Comparison of ENCODE assay signal across 26 cellular contexts in the genomic region with DNA sequence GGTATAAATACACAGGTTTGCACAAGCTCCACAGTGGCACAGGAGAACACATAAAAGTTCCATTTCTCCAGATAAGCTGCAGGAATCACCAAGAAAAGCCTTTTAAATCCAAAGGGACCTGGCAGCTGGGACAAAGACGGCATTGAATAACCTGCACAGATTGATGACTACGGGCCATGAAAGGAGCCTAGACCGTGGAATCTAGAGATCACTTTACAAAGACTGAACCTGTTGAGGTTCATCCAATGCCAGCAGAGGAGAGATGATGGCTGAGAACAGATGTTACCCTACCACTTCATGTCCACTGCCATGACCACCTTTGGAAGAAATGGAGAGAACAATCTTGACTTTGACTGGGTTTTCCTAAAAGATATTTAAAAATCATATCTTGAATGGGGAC.
"Had no signal": no experiment of that assay in that cellular context is flagged by ENCODE, and none has a peak within 500 bp of the region (broad histone marks: within the 10 kb centered on the region; RNA-seq: fewer than 3 reads in every experiment).

No MANE protein-coding gene starts in this region.

- H3K27ac Mint-ChIP-seq: activated CD8-positive, alpha-beta memory T cell treated with anti-CD3 and anti-CD28 coated beads, Interleukin-2, amount 10 ng/mL, durations not matched to agents 7 days and 5 days; activated CD8-positive, alpha-beta T cell treated with anti-CD3 and anti-CD28 coated beads, Interleukin-2, amount 10 ng/mL, durations not matched to agents 7 days and 5 days; activated naive CD4-positive, alpha-beta T cell treated with anti-CD3 and anti-CD28 coated beads for 36 hours; dendritic cell treated with granulocyte-macrophage colony-stimulating factor and Interleukin-4, amounts not matched to agents 40 ng/mL and 50 ng/mL, for 4 days; endodermal cell; nephron progenitor cell; T-helper 1 cell treated with Interleukin-12 subunit alpha and Interleukin-12 subunit beta and Interleukin-4 antibody, amounts not matched to agents 30 μg/mL and 1 μg/mL, for 36 hours had no signal

- H3K4me3 Mint-ChIP-seq: activated CD8-positive, alpha-beta memory T cell treated with anti-CD3 and anti-CD28 coated beads, Interleukin-2, amount 10 ng/mL, durations not matched to agents 7 days and 5 days; activated naive CD4-positive, alpha-beta T cell treated with anti-CD3 and anti-CD28 coated beads for 36 hours; nephron progenitor cell had no signal

- H3K27me3 ChIP-seq: ovary had no signal

- H3K9me3 ChIP-seq: heart left ventricle, left lung, lower lobe of right lung, neutrophil, ovary, prostate gland, tibial nerve had no signal

- H3K9me3 Mint-ChIP-seq: activated naive CD4-positive, alpha-beta T cell treated with anti-CD3 and anti-CD28 coated beads for 36 hours; central memory CD8-positive, alpha-beta T cell; dendritic cell treated with granulocyte-macrophage colony-stimulating factor and Interleukin-4, amounts not matched to agents 40 ng/mL and 50 ng/mL, for 4 days; T-helper 1 cell treated with Interleukin-12 subunit alpha and Interleukin-12 subunit beta and Interleukin-4 antibody, amounts not matched to agents 30 μg/mL and 1 μg/mL, for 36 hours had no signal

- H3K36me3 Mint-ChIP-seq: activated CD8-positive, alpha-beta memory T cell treated with anti-CD3 and anti-CD28 coated beads, Interleukin-2, amount 10 ng/mL, durations not matched to agents 7 days and 5 days had no signal

- H3K4me1 Mint-ChIP-seq: central memory CD8-positive, alpha-beta T cell; endodermal cell had no signal

- H3K36me3 ChIP-seq: heart left ventricle, left lung, lower lobe of right lung, neutrophil, ovary, prostate gland, tibial nerve had no signal

- ATAC-seq: activated CD8-positive, alpha-beta memory T cell treated with anti-CD3 and anti-CD28 coated beads, Interleukin-2, amount 10 ng/mL, durations not matched to agents 7 days and 5 days; activated CD8-positive, alpha-beta T cell treated with anti-CD3 and anti-CD28 coated beads, Interleukin-2, amount 10 ng/mL, durations not matched to agents 7 days and 5 days; esophagus mucosa; heart left ventricle; left lung; lower lobe of right lung; sciatic nerve had no signal

- DNase-seq: activated CD4-positive, alpha-beta T cell treated with anti-CD3 and anti-CD28 coated beads for 1 hour; activated CD8-positive, alpha-beta memory T cell treated with anti-CD3 and anti-CD28 coated beads, Interleukin-2, amount 10 ng/mL, durations not matched to agents 7 days and 5 days; activated CD8-positive, alpha-beta T cell treated with anti-CD3 and anti-CD28 coated beads, Interleukin-2, amount 10 ng/mL, durations not matched to agents 7 days and 5 days; activated effector memory CD4-positive, alpha-beta T cell treated with Interleukin-2 at 50 U/mL for 16 hours; activated naive CD4-positive, alpha-beta T cell treated with anti-CD3 and anti-CD28 coated beads for 36 hours; activated T-cell treated with anti-CD3 and anti-CD28 coated beads, Interleukin-2, amount 50 U/mL, for 48 hours; anterior cingulate cortex; endodermal cell; foreskin fibroblast; heart left ventricle; left lung; lower lobe of right lung; mesenchymal stem cell; nephron progenitor cell; ovary; retina; stimulated activated naive CD4-positive, alpha-beta T cell had no signal

- H3K4me3 ChIP-seq: heart left ventricle, left lung, lower lobe of right lung, ovary, prostate gland, skin epidermis, tibial nerve had no signal

- H3K27ac ChIP-seq: heart left ventricle, left lung, lower lobe of right lung, neutrophil, ovary, prostate gland, skin epidermis, tibial nerve had no signal

- H3K4me1 ChIP-seq: lower lobe of right lung, prostate gland had no signal
